In the genomic region with DNA sequence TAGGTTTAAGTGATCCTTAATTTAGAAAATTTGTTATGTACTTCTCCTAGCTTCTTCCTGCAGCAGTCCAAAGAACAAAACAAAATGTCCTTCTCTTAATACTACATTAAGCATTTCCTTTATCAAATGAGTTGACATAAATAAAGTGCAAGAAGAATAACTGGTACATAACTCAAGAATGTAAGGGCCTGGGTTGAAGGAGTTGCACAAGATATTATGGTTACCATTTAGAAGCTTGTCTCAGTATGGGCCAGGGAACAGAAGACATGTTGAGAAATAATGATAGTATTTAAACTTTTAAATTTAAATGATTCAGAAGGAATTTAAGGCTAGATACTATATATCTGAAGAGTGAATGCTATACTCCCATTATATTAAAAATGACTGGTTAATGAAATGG, we compare ENCODE assay signal across 17 cellular contexts. TPM values are rescaled to one million over a fixed set of nuclear protein-coding genes. Genes with fewer than 3 reads are reported as not detected.
DNase-seq lines count a peak whose midpoint lies in the region; ATAC-seq and TF ChIP-seq lines count a peak whose summit lies in the region.
"Had no signal": no experiment of that assay in that cellular context is flagged by ENCODE, and none has a peak within 500 bp of the region (broad histone marks: within the 10 kb centered on the region; RNA-seq: fewer than 3 reads in every experiment).

No MANE protein-coding gene starts in this region.

- H4K91ac ChIP-seq in IMR-90 (ENCODE audit: insufficient read depth, low read depth, low read length), result no peak overlapping the region

- in situ Hi-C loops in IMR-90 (cut with MboI; ENCODE audit: low sequenced_read_pairs), result no loop called here

- H3K79me1 ChIP-seq in IMR-90 (ENCODE audit: low read depth in 1 of 2, low read length in 2 of 2), result peaks cover 24 to 39% of the 10 kb centered on the region in 2 experiments

- no peak overlapping the region for H3K27ac Mint-ChIP-seq in activated CD8-positive, alpha-beta memory T cell treated with anti-CD3 and anti-CD28 coated beads, Interleukin-2, amount 10 ng/mL, durations not matched to agents 7 days and 5 days
- H3K27ac Mint-ChIP-seq: HFFc6 had no signal

- no peak overlapping the region for H3K4me3 Mint-ChIP-seq in activated CD8-positive, alpha-beta memory T cell treated with anti-CD3 and anti-CD28 coated beads, Interleukin-2, amount 10 ng/mL, durations not matched to agents 7 days and 5 days
- H3K4me3 Mint-ChIP-seq: CD4-positive, alpha-beta memory T cell; HFFc6 had no signal

- no peaks in the 10 kb centered on the region for H3K9me2 ChIP-seq in PC-3 (replicated peaks; ENCODE audit: low read length)

- H3K9ac ChIP-seq in IMR-90 (ENCODE audit: low read depth, low read length), result no peak overlapping the region
- no peak overlapping the region for H3K9ac ChIP-seq in adipocyte (ENCODE audit: low read length)
- no peak overlapping the region for H3K9ac ChIP-seq in PC-3 (ENCODE audit: low read length)

- no peak for TF ChIP-seq RAD21 in IMR-90 (IDR thresholded peaks at IDR 0.05; ENCODE audit: low read length)

- H3F3A ChIP-seq in PC-3 (ENCODE audit: low read length, unreplicated experiment), result no peaks in the 10 kb centered on the region

- H3K9me3 Mint-ChIP-seq in activated CD8-positive, alpha-beta memory T cell treated with anti-CD3 and anti-CD28 coated beads, Interleukin-2, amount 10 ng/mL, durations not matched to agents 7 days and 5 days (ENCODE audit: low read depth), result no peaks in the 10 kb centered on the region
- H3K9me3 Mint-ChIP-seq: CD4-positive, alpha-beta memory T cell; HFFc6 had no signal

- no peak overlapping the region for H2AK5ac ChIP-seq in IMR-90 (ENCODE audit: low read depth, low read length)

- H3K4me3 ChIP-seq in IMR-90 (ENCODE audit: insufficient read depth, low read depth, low read length), result no peak overlapping the region
- H3K4me3 ChIP-seq in adipocyte (ENCODE audit: low read length), result no peak overlapping the region
- H3K4me3 ChIP-seq in choroid plexus epithelial cell (ENCODE audit: low read depth, low read length), result no peak overlapping the region
- H3K4me3 ChIP-seq in fibroblast of villous mesenchyme (ENCODE audit: low read depth, low read length), result no peak overlapping the region
- no peak overlapping the region for H3K4me3 ChIP-seq in PC-3 (ENCODE audit: low read length)
- H3K4me3 ChIP-seq: HAP-1 had no signal

- no peak overlapping the region for H2BK15ac ChIP-seq in IMR-90 (ENCODE audit: low read depth, low read length)

- DNase-seq in IMR-90, result no peak
- DNase-seq in adipocyte (ENCODE audit: low read depth), result peak; percentile 35
- peak; percentile 60 for DNase-seq in choroid plexus epithelial cell (ENCODE audit: low read depth)
- DNase-seq in fibroblast of villous mesenchyme (ENCODE audit: low read depth), result peak; percentile 58
- DNase-seq in PC-3, result no peak
- DNase-seq in activated CD8-positive, alpha-beta memory T cell treated with anti-CD3 and anti-CD28 coated beads, Interleukin-2, amount 10 ng/mL, durations not matched to agents 7 days and 5 days, result no peak
- DNase-seq in anterior cingulate cortex (lab: John Stamatoyannopoulos, UW), result no peak
- DNase-seq: C1 segment of cervical spinal cord; Calu3; CD4-positive, alpha-beta memory T cell; COR-L47; DMS153; DND-41; GOT3; HFFc6 had no signal

- peaks cover 51% of the 10 kb centered on the region for H3K36me3 Mint-ChIP-seq in activated CD8-positive, alpha-beta memory T cell treated with anti-CD3 and anti-CD28 coated beads, Interleukin-2, amount 10 ng/mL, durations not matched to agents 7 days and 5 days

- BruUV-seq in IMR-90 (replicated peaks; lab: Mats Ljungman, UMichigan) (no TSS peak), PC-3 (replicated peaks; lab: Mats Ljungman, UMichigan) (no TSS peak)

- H3K23ac ChIP-seq in IMR-90 (ENCODE audit: low read depth, low read length), result no peak overlapping the region

- no peak overlapping the region for H2BK120ac ChIP-seq in IMR-90 (ENCODE audit: low read depth, low read length)

- intact Hi-C loops in IMR-90 (cut with micrococcal nuclease) (no loop called here), PC-3 (cut with micrococcal nuclease) (no loop called here)

- H3K36me3 ChIP-seq in IMR-90 (ENCODE audit: control insufficient read depth, insufficient read depth, low read length) (peaks cover 7% of the 10 kb centered on the region), adipocyte (ENCODE audit: control insufficient read depth, insufficient read depth, low read length, severe bottlenecking) (peaks cover 19% of the 10 kb centered on the region), PC-3 (ENCODE audit: low read depth, low read length) (peaks cover 69% of the 10 kb centered on the region)

- no peak overlapping the region for H3K4ac ChIP-seq in IMR-90 (ENCODE audit: low read depth, low read length)

- dilution Hi-C loops in IMR-90 (cut with HindIII; ENCODE audit: low sequenced_read_pairs, unreplicated experiment), result no loop called here

- no peak for TF ChIP-seq POLR2A in IMR-90 (IDR thresholded peaks at IDR 0.05; ENCODE audit: low read depth, low read length)

- no peak overlapping the region for H3K56ac ChIP-seq in IMR-90 (ENCODE audit: extremely low read depth, insufficient read depth, low read length)

- H4K20me1 ChIP-seq in IMR-90 (ENCODE audit: insufficient read depth, low read length), result no peaks in the 10 kb centered on the region
- H4K20me1 ChIP-seq in PC-3 (ENCODE audit: low read length), result no peaks in the 10 kb centered on the region

- H3K4me2 ChIP-seq in IMR-90 (ENCODE audit: low read depth, low read length), result no peak overlapping the region
- H3K4me2 ChIP-seq in PC-3 (ENCODE audit: low read length), result no peak overlapping the region

- no peaks in the 10 kb centered on the region for H3K4me1 Mint-ChIP-seq in activated CD8-positive, alpha-beta memory T cell treated with anti-CD3 and anti-CD28 coated beads, Interleukin-2, amount 10 ng/mL, durations not matched to agents 7 days and 5 days

- CTCF ChIA-PET in IMR-90 (lab: Yijun Ruan, JAX), result interaction anchor here (0.7 kb wide), 1 partner anchor 133 kb away, joined by 3 read pairs; no protein-coding TSS in a partner anchor
- CTCF ChIA-PET in PC-3 (lab: Charles Lee), result no interaction called here
- CTCF ChIA-PET in activated CD8-positive, alpha-beta memory T cell treated with anti-CD3 and anti-CD28 coated beads, Interleukin-2, amount 10 ng/mL, durations not matched to agents 7 days and 5 days (lab: Charles Lee), result no interaction called here

- H3K79me2 ChIP-seq in PC-3 (ENCODE audit: low read length), result peaks cover 22% of the 10 kb centered on the region

- H4K8ac ChIP-seq in IMR-90 (ENCODE audit: low read depth in 2 of 2, low read length in 2 of 2), result no peak overlapping the region

- no peak overlapping the region for H2AK9ac ChIP-seq in IMR-90 (replicated peaks; ENCODE audit: low read depth, low read length, poor library complexity)

- H3K9me3 ChIP-seq in IMR-90 (ENCODE audit: control insufficient read depth, insufficient read depth, low read length) (no peaks in the 10 kb centered on the region), adipocyte (ENCODE audit: control insufficient read depth, low read length) (no peaks in the 10 kb centered on the region), PC-3 (ENCODE audit: low read length) (no peaks in the 10 kb centered on the region)
- H3K9me3 ChIP-seq: HAP-1 had no signal

- no peak overlapping the region for H3K18ac ChIP-seq in IMR-90 (ENCODE audit: low read depth, low read length)

- H3K27me3 ChIP-seq in IMR-90 (ENCODE audit: control insufficient read depth, insufficient read depth, low read length), result no peaks in the 10 kb centered on the region
- H3K27me3 ChIP-seq in adipocyte (replicated peaks; ENCODE audit: control insufficient read depth, insufficient read depth, low read length), result no peaks in the 10 kb centered on the region
- no peaks in the 10 kb centered on the region for H3K27me3 ChIP-seq in PC-3 (ENCODE audit: low read length)

- H3K27me3 Mint-ChIP-seq in activated CD8-positive, alpha-beta memory T cell treated with anti-CD3 and anti-CD28 coated beads, Interleukin-2, amount 10 ng/mL, durations not matched to agents 7 days and 5 days, result no peaks in the 10 kb centered on the region
- H3K27me3 Mint-ChIP-seq: CD4-positive, alpha-beta memory T cell had no signal

- H3K4me1 ChIP-seq in IMR-90 (ENCODE audit: control insufficient read depth, insufficient read depth, low read length) (peaks cover 3% of the 10 kb centered on the region; the same call in 1 of the 2 replicates), adipocyte (ENCODE audit: control insufficient read depth, insufficient read depth, low read length) (no peaks in the 10 kb centered on the region), PC-3 (ENCODE audit: insufficient read depth, low read length) (peaks cover 22% of the 10 kb centered on the region)
- H3K4me1 ChIP-seq: HAP-1 had no signal

- TF ChIP-seq CTCF in IMR-90 (conservative IDR thresholded peaks at IDR 0.05; ENCODE audit: low read depth, low read length) (no peak), choroid plexus epithelial cell (conservative IDR thresholded peaks at IDR 0.05; ENCODE audit: low read depth, low read length) (no peak), fibroblast of villous mesenchyme (IDR thresholded peaks at IDR 0.05; ENCODE audit: insufficient read depth, low read depth, low read length) (no peak), PC-3 (conservative IDR thresholded peaks at IDR 0.05; ENCODE audit: low read depth, low read length) (no peak)

- ATAC-seq in IMR-90 (ENCODE audit: low read depth), result no peak; the same call in 1 of the 2 replicates
- no peak for ATAC-seq in PC-3
- no peak for ATAC-seq in HG03469 (IDR thresholded peaks at IDR 0.05; ENCODE audit: unreplicated experiment)
- no peak for ATAC-seq in activated CD8-positive, alpha-beta memory T cell treated with anti-CD3 and anti-CD28 coated beads, Interleukin-2, amount 10 ng/mL, durations not matched to agents 7 days and 5 days

- H2BK5ac ChIP-seq in IMR-90 (ENCODE audit: low read depth, low read length, poor library complexity, severe bottlenecking), result no peak overlapping the region

- no peak overlapping the region for H2AFZ ChIP-seq in IMR-90 (replicated peaks; ENCODE audit: low read length, poor library complexity)
- no peak overlapping the region for H2AFZ ChIP-seq in PC-3 (ENCODE audit: low read length)

- no peak overlapping the region for H2BK20ac ChIP-seq in IMR-90 (ENCODE audit: low read depth, low read length)

- H3K9me1 ChIP-seq in IMR-90 (ENCODE audit: insufficient read depth, low read length), result 0 out of 2 replicates have a peak, but pooled peaks cover 2% of the 10 kb centered on the region

- H3K14ac ChIP-seq in IMR-90 (replicated peaks; ENCODE audit: low read depth, low read length), result no peak overlapping the region

- POLR2A ChIA-PET in IMR-90 (lab: Charles Lee; ENCODE audit: unreplicated experiment) (no interaction called here), PC-3 (lab: Charles Lee; ENCODE audit: unreplicated experiment) (interaction anchor here (0.6 to 0.7 kb wide), 2 partner anchors 24 to 268 kb away, joined by 3 read pairs; no protein-coding TSS in a partner anchor)

- H4K5ac ChIP-seq in IMR-90 (ENCODE audit: low read depth, low read length), result no peak overlapping the region

- H3K27ac ChIP-seq in IMR-90 (ENCODE audit: insufficient read depth, low read length) (no peak overlapping the region), PC-3 (ENCODE audit: low read length) (no peak overlapping the region)

RNA-seq across cellular contexts. Expression of gene SUCO, which starts 23.5 kb away (rescaled TPM):
- total RNA-seq in IMR-90 (2012; rRNA removed), result 21.5 and 31.7 TPM in 2 replicates
- 9.3 and 11.4 TPM in 2 replicates for polyA plus RNA-seq in IMR-90 (2012; rRNA removed)
- 1.7 and 2.7 TPM in 2 replicates for polyA plus RNA-seq in IMR-90 (2012; cell fraction: cytosol; rRNA removed)
- polyA plus RNA-seq in IMR-90 (2012; cell fraction: nucleus; rRNA removed; ENCODE audit: low replicate concordance), result 1.7 and 14.9 TPM in 2 replicates
- 38.7 and 56.1 TPM in 2 replicates for total RNA-seq in fibroblast of villous mesenchyme
- 72.0 and 81.3 TPM in 2 replicates for total RNA-seq in PC-3 (2014; rRNA removed)
- 10 to 100 TPM; 28.9 to 32.8 TPM for total RNA-seq in activated CD8-positive, alpha-beta memory T cell treated with anti-CD3 and anti-CD28 coated beads, Interleukin-2, amount 10 ng/mL, durations not matched to agents 7 days and 5 days

Comparison
In these comparisons a context has a peak if more than half of its experiments do, and no peak if none do; other contexts are left out.
1. DNase-seq: peak in adipocyte (single experiment), choroid plexus epithelial cell (single experiment) and fibroblast of villous mesenchyme (single experiment); none in IMR-90 (single experiment), PC-3 (single experiment), activated CD8-positive, alpha-beta memory T cell treated with anti-CD3 and anti-CD28 coated beads, Interleukin-2, amount 10 ng/mL, durations not matched to agents 7 days and 5 days (single experiment) and anterior cingulate cortex (0 of 58).